ENCODE assay signal across 19 cellular contexts in genomic region chr7:30005511-30005910, GRCh38.
"Had no signal": no experiment of that assay in that cellular context is flagged by ENCODE, and none has a peak within 500 bp of the region (broad histone marks: within the 10 kb centered on the region; RNA-seq: fewer than 3 reads in every experiment).

No MANE protein-coding gene starts in this region.

- H3K27ac Mint-ChIP-seq: activated CD4-positive, alpha-beta T cell treated with anti-CD3 and anti-CD28 coated beads, Interleukin-2, amount 10 ng/mL, durations not matched to agents 7 days and 5 days; activated CD8-positive, alpha-beta T cell treated with anti-CD3 and anti-CD28 coated beads, Interleukin-2, amount 10 ng/mL, durations not matched to agents 7 days and 5 days; activated naive CD8-positive, alpha-beta T cell treated with anti-CD3 and anti-CD28 coated beads, Interleukin-2, amount 10 ng/mL, durations not matched to agents 7 days and 5 days; activated T-cell treated with anti-CD3 and anti-CD28 coated beads, Interleukin-2, amount 50 U/mL, for 24 hours; activated T-helper 2 cell treated with anti-CD3 and anti-CD28 coated beads, Interferon-gamma antibody, Interleukin-2, Interleukin-4, amounts not matched to agents 10 μg/mL and 5 μg/mL and 100 μg/mL, durations not matched to agents 14 hours and 24 hours and 36 hours; naive thymus-derived CD4-positive, alpha-beta T cell had no signal

- H3K36me3 Mint-ChIP-seq: activated naive CD8-positive, alpha-beta T cell treated with anti-CD3 and anti-CD28 coated beads, Interleukin-2, amount 10 ng/mL, durations not matched to agents 7 days and 5 days had no signal

- H3K4me3 ChIP-seq: body of pancreas, hepatocyte, thyroid gland had no signal

- H3K27me3 ChIP-seq: body of pancreas, hepatocyte, thyroid gland had no signal

- H3K4me1 ChIP-seq: body of pancreas, thyroid gland had no signal

- H3K9me3 ChIP-seq: body of pancreas, thyroid gland had no signal

- H3K9me3 Mint-ChIP-seq: activated CD4-positive, alpha-beta T cell treated with anti-CD3 and anti-CD28 coated beads, Interleukin-2, amount 10 ng/mL, durations not matched to agents 7 days and 5 days; activated naive CD8-positive, alpha-beta T cell treated with anti-CD3 and anti-CD28 coated beads, Interleukin-2, amount 10 ng/mL, durations not matched to agents 7 days and 5 days; activated T-cell treated with anti-CD3 and anti-CD28 coated beads, Interleukin-2, amount 50 U/mL, for 24 hours; activated T-helper 2 cell treated with anti-CD3 and anti-CD28 coated beads, Interferon-gamma antibody, Interleukin-2, Interleukin-4, amounts not matched to agents 10 μg/mL and 5 μg/mL and 100 μg/mL, durations not matched to agents 14 hours and 24 hours and 36 hours; naive thymus-derived CD4-positive, alpha-beta T cell had no signal

- H3K27ac ChIP-seq: body of pancreas, epithelial cell of prostate, hepatocyte, thyroid gland had no signal

- ATAC-seq: activated CD8-positive, alpha-beta T cell treated with anti-CD3 and anti-CD28 coated beads, Interleukin-2, amount 10 ng/mL, durations not matched to agents 7 days and 5 days; body of pancreas; naive thymus-derived CD4-positive, alpha-beta T cell had no signal

- DNase-seq: activated CD4-positive, alpha-beta T cell treated with anti-CD3 and anti-CD28 coated beads, Interleukin-2, amount 10 ng/mL, durations not matched to agents 7 days and 5 days; activated CD8-positive, alpha-beta T cell treated with anti-CD3 and anti-CD28 coated beads, Interleukin-2, amount 10 ng/mL, durations not matched to agents 7 days and 5 days; activated naive CD4-positive, alpha-beta T cell treated with Interleukin-2 at 50 U/mL for 16 hours; activated naive CD8-positive, alpha-beta T cell treated with anti-CD3 and anti-CD28 coated beads, Interleukin-2, amount 10 ng/mL, durations not matched to agents 7 days and 5 days; activated T-cell treated with anti-CD3 and anti-CD28 coated beads, Interleukin-2, amount 50 U/mL, for 24 hours; amygdala; body of pancreas; foreskin fibroblast; mesenchymal stem cell; naive thymus-derived CD4-positive, alpha-beta T cell; posterior cingulate gyrus; stimulated activated CD4-positive, alpha-beta T cell treated with anti-CD3 and anti-CD28 coated beads, Interleukin-1b, Interleukin-23, amount 100 ng/mL, for 48 hours; stimulated activated CD8-positive, alpha-beta memory T cell treated with anti-CD3 and anti-CD28 coated beads, Interleukin-4, amount 100 ng/mL, for 48 hours; stimulated activated naive CD4-positive, alpha-beta T cell; T-helper 9 cell; thyroid gland had no signal

- H3K4me3 Mint-ChIP-seq: activated CD4-positive, alpha-beta T cell treated with anti-CD3 and anti-CD28 coated beads, Interleukin-2, amount 10 ng/mL, durations not matched to agents 7 days and 5 days; activated CD8-positive, alpha-beta T cell treated with anti-CD3 and anti-CD28 coated beads, Interleukin-2, amount 10 ng/mL, durations not matched to agents 7 days and 5 days; activated naive CD8-positive, alpha-beta T cell treated with anti-CD3 and anti-CD28 coated beads, Interleukin-2, amount 10 ng/mL, durations not matched to agents 7 days and 5 days; activated T-cell treated with anti-CD3 and anti-CD28 coated beads, Interleukin-2, amount 50 U/mL, for 24 hours; naive thymus-derived CD4-positive, alpha-beta T cell had no signal

- H3K36me3 ChIP-seq: thyroid gland had no signal

- H3K4me1 Mint-ChIP-seq: activated CD4-positive, alpha-beta T cell treated with anti-CD3 and anti-CD28 coated beads, Interleukin-2, amount 10 ng/mL, durations not matched to agents 7 days and 5 days; activated naive CD8-positive, alpha-beta T cell treated with anti-CD3 and anti-CD28 coated beads, Interleukin-2, amount 10 ng/mL, durations not matched to agents 7 days and 5 days; naive thymus-derived CD4-positive, alpha-beta T cell had no signal
